ENCODE assay signal across 21 cellular contexts in the genomic region with DNA sequence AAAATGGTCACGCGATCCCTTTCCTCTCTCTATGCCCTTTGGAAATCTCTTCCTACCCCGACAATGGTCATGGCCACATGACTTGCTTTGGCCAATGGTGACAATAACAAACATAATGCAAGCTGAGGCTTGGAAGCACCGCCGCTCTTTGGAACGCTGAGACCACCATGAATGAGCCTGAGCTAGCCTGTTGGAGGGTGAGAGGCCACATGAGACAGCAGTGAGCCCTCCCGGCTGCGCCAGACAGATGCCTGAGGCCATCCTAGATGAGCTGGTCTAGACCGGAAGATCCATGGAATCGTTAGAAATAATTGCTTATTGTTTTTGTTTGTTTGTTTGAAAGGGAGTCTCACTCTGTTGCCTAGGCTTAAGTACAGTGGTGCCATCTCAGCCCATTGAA.
"Had no signal": no experiment of that assay in that cellular context is flagged by ENCODE, and none has a peak within 500 bp of the region (broad histone marks: within the 10 kb centered on the region; RNA-seq: fewer than 3 reads in every experiment).

No MANE protein-coding gene starts in this region.

- DNase-seq: naive thymus-derived CD4-positive, alpha-beta T cell; natural killer cell; occipital lobe; ovary; posterior cingulate gyrus; psoas muscle; right cardiac atrium; right lobe of liver; spleen; stimulated activated CD4-positive, alpha-beta T cell treated with anti-CD3 and anti-CD28 coated beads, Interleukin-12 subunit alpha, Interleukin-12 subunit beta, amount 100 ng/mL, for 4 hours; stimulated activated CD4-positive, alpha-beta T cell treated with anti-CD3 and anti-CD28 coated beads, Interleukin-1b, Interleukin-23, amount 100 ng/mL, for 48 hours; stimulated activated CD4-positive, alpha-beta T cell treated with anti-CD3 and anti-CD28 coated beads, Interleukin-4, amount 100 ng/mL, for 1 hour; stimulated activated CD4-positive, alpha-beta T cell treated with anti-CD3 and anti-CD28 coated beads, Interleukin-4, amount 100 ng/mL, for 4 hours; stimulated activated CD8-positive, alpha-beta memory T cell treated with anti-CD3 and anti-CD28 coated beads, Interleukin-4, amount 100 ng/mL, for 48 hours; stimulated activated naive CD4-positive, alpha-beta T cell; stimulated activated naive CD8-positive, alpha-beta T cell treated with anti-CD3 and anti-CD28 coated beads, Interleukin-15, amount 100 ng/mL, for 72 hours; stimulated activated naive CD8-positive, alpha-beta T cell treated with anti-CD3 and anti-CD28 coated beads, Interleukin-15, Interleukin-2, amounts not matched to agents 100 U/mL and 50 U/mL, for 24 hours; thyroid gland; trophoblast cell; upper lobe of left lung had no signal

- ATAC-seq: naive thymus-derived CD4-positive, alpha-beta T cell; natural killer cell; psoas muscle; right cardiac atrium; right lobe of liver; stimulated activated memory B cell treated with anti-CD40 and anti-IgM and Interleukin-4, amounts not matched to agents 10 μg/mL and 1 μg/mL and 100 μg/mL, for 72 hours; stimulated activated naive CD8-positive, alpha-beta T cell treated with anti-CD3 and anti-CD28 coated beads, Interleukin-15, amount 100 ng/mL, for 72 hours; stimulated activated naive CD8-positive, alpha-beta T cell treated with anti-CD3 and anti-CD28 coated beads, Interleukin-15, Interleukin-2, amounts not matched to agents 100 U/mL and 50 U/mL, for 24 hours had no signal
